ENCODE assay signal across 8 cellular contexts in genomic region chr10:17756557-17757208, GRCh38. TPM values are rescaled to one million over a fixed set of nuclear protein-coding genes. Genes with fewer than 3 reads are reported as not detected.
DNase-seq lines count a peak whose midpoint lies in the region; ATAC-seq, FAIRE-seq and TF ChIP-seq lines count a peak whose summit lies in the region.

No MANE protein-coding gene starts in this region.

- H3K4me1 ChIP-seq in right atrium auricular region, result no peaks in the 10 kb centered on the region
- peaks cover 33% of the 10 kb centered on the region for H3K4me1 ChIP-seq in body of pancreas
- no peaks in the 10 kb centered on the region for H3K4me1 ChIP-seq in kidney (ENCODE audit: control insufficient read depth in 1 of 2, insufficient read depth in 1 of 2, low read depth in 1 of 2, low read length in 2 of 2)

- peak overlapping the region in 1 of 2 donors; percentile 32 for H3K4me3 Mint-ChIP-seq in stimulated activated naive B cell treated with anti-CD40 and anti-IgM and Interleukin-4, amounts not matched to agents 10 μg/mL and 1 μg/mL and 100 μg/mL, for 72 hours
- H3K4me3 Mint-ChIP-seq in naive thymus-derived CD8-positive, alpha-beta T cell, result peak overlapping the region in 1 of 10 donors; percentile 24

- DNase-seq in right atrium auricular region (ENCODE audit: low spot score) (peak; percentile 7), cardiac septum (ENCODE audit: low spot score) (no peak), body of pancreas (peak; percentile 32 to 72 (median 46)), mucosa of gallbladder (ENCODE audit: low spot score) (no peak), kidney (no peak)
- no peak for DNase-seq in stimulated activated naive B cell treated with anti-CD40 and anti-IgM and Interleukin-4, amounts not matched to agents 10 μg/mL and 1 μg/mL and 100 μg/mL, for 72 hours
- no peak for DNase-seq in naive thymus-derived CD8-positive, alpha-beta T cell

- H3K27ac ChIP-seq in right atrium auricular region, result no peak overlapping the region
- H3K27ac ChIP-seq in body of pancreas, result peak overlapping the region in 3 of 4 donors; percentile 22 to 78 (median 77)
- H3K27ac ChIP-seq in kidney (ENCODE audit: low read depth in 2 of 2, low read length in 2 of 2), result no peak overlapping the region

- peak in 1 of 3 donors; percentile 21 for TF ChIP-seq POLR2A in body of pancreas (IDR thresholded peaks at IDR 0.05)

- H3K36me3 Mint-ChIP-seq in stimulated activated naive B cell treated with anti-CD40 and anti-IgM and Interleukin-4, amounts not matched to agents 10 μg/mL and 1 μg/mL and 100 μg/mL, for 72 hours, result peaks cover 0 to 3% of the 10 kb centered on the region in 2 donors
- H3K36me3 Mint-ChIP-seq in naive thymus-derived CD8-positive, alpha-beta T cell, result peaks cover 0 to 7% (median 0%) of the 10 kb centered on the region in 3 donors

- H3K36me3 ChIP-seq in right atrium auricular region (no peaks in the 10 kb centered on the region), body of pancreas (replicated peaks in 1 of 2; ENCODE audit: insufficient read depth in 1 of 2, low read depth in 2 of 2) (no peaks in the 10 kb centered on the region), kidney (ENCODE audit: control insufficient read depth in 1 of 2, insufficient read depth in 2 of 2, low read length in 2 of 2) (no peaks in the 10 kb centered on the region)

- H3K27me3 Mint-ChIP-seq in stimulated activated naive B cell treated with anti-CD40 and anti-IgM and Interleukin-4, amounts not matched to agents 10 μg/mL and 1 μg/mL and 100 μg/mL, for 72 hours, result no peaks in the 10 kb centered on the region
- H3K27me3 Mint-ChIP-seq in naive thymus-derived CD8-positive, alpha-beta T cell, result peaks cover 0 to 1% (median 0%) of the 10 kb centered on the region in 5 donors

- no peak for FAIRE-seq in kidney (lab: Jason Lieb, UNC)

- TF ChIP-seq CTCF in right atrium auricular region (IDR thresholded peaks at IDR 0.05) (no peak), body of pancreas (IDR thresholded peaks at IDR 0.05) (no peak), kidney (IDR thresholded peaks at IDR 0.05; ENCODE audit: borderline replicate concordance, extremely low read depth, insufficient read depth) (no peak)

- 42 to 45% methylated on average over 7 of the region's 7 CpGs for WGBS in body of pancreas, 2 donors

- H3K27me3 ChIP-seq in right atrium auricular region (no peaks in the 10 kb centered on the region), body of pancreas (no peaks in the 10 kb centered on the region)

- H3K4me1 Mint-ChIP-seq in stimulated activated naive B cell treated with anti-CD40 and anti-IgM and Interleukin-4, amounts not matched to agents 10 μg/mL and 1 μg/mL and 100 μg/mL, for 72 hours, result peaks cover 8 to 10% of the 10 kb centered on the region in 2 donors
- peaks cover 0 to 7% (median 0%) of the 10 kb centered on the region in 4 donors for H3K4me1 Mint-ChIP-seq in naive thymus-derived CD8-positive, alpha-beta T cell

- peaks cover 0 to 2% of the 10 kb centered on the region in 2 donors for H3K9me3 Mint-ChIP-seq in stimulated activated naive B cell treated with anti-CD40 and anti-IgM and Interleukin-4, amounts not matched to agents 10 μg/mL and 1 μg/mL and 100 μg/mL, for 72 hours
- no peaks in the 10 kb centered on the region for H3K9me3 Mint-ChIP-seq in naive thymus-derived CD8-positive, alpha-beta T cell

- peak overlapping the region; percentile 37 for H3K27ac Mint-ChIP-seq in stimulated activated naive B cell treated with anti-CD40 and anti-IgM and Interleukin-4, amounts not matched to agents 10 μg/mL and 1 μg/mL and 100 μg/mL, for 72 hours
- no peak overlapping the region for H3K27ac Mint-ChIP-seq in naive thymus-derived CD8-positive, alpha-beta T cell

- H3K4me3 ChIP-seq in right atrium auricular region (no peak overlapping the region), body of pancreas (no peak overlapping the region), kidney (ENCODE audit: low read length in 2 of 2) (peak overlapping the region in 1 of 2 donors; percentile 2)

- no peak overlapping the region for H3K9ac ChIP-seq in kidney (ENCODE audit: low read length in 2 of 2)

- POLR2A ChIA-PET in naive thymus-derived CD8-positive, alpha-beta T cell (lab: Charles Lee), result no interaction called here

- peak; percentile 92 for ATAC-seq in HG03139 (IDR thresholded peaks at IDR 0.05; ENCODE audit: unreplicated experiment)
- ATAC-seq in body of pancreas, result peak; percentile 96
- ATAC-seq in stimulated activated naive B cell treated with anti-CD40 and anti-IgM and Interleukin-4, amounts not matched to agents 10 μg/mL and 1 μg/mL and 100 μg/mL, for 72 hours (replicated peaks), result peak; percentile 89 to 96
- no peak for ATAC-seq in naive thymus-derived CD8-positive, alpha-beta T cell

- intact Hi-C loops in cardiac septum (cut with DNase I), result no loop called here
- intact Hi-C loops in body of pancreas (cut with DNase I), result no loop called here
- intact Hi-C loops in kidney (cut with DNase I), result no loop called here

- no peaks in the 10 kb centered on the region for H3K9me3 ChIP-seq in right atrium auricular region
- H3K9me3 ChIP-seq in body of pancreas, result no peaks in the 10 kb centered on the region
- no peaks in the 10 kb centered on the region for H3K9me3 ChIP-seq in kidney (ENCODE audit: control insufficient read depth in 1 of 2, low read length in 2 of 2)

RNA-seq across cellular contexts. Expression of gene TMEM236, which starts 4.7 kb away (rescaled TPM):
- total RNA-seq in right atrium auricular region (under 1 TPM; 0.41 to 0.90 TPM), cardiac septum (0.54 TPM), body of pancreas (under 1 TPM; 0.52 to 0.66 TPM), mucosa of gallbladder (0.46 TPM), kidney (1.9 TPM)
- 0.09 TPM for polyA plus RNA-seq in kidney (ENCODE audit: insufficient read depth, low read depth, low replicate concordance)
- under 1 TPM; 0.18 to 0.36 TPM for total RNA-seq in naive thymus-derived CD8-positive, alpha-beta T cell
- not detected for polyA plus RNA-seq in naive thymus-derived CD8-positive, alpha-beta T cell

RNA-seq across cellular contexts. Expression of gene MRC1, which starts 52.5 kb away (rescaled TPM):
- total RNA-seq in right atrium auricular region (10 to 100 TPM; 10.8 to 26.0 TPM), cardiac septum (6.3 TPM), body of pancreas (10 to 100 TPM; 10.2 to 19.5 TPM), mucosa of gallbladder (31.0 TPM), kidney (67.8 TPM)
- polyA plus RNA-seq in kidney (ENCODE audit: insufficient read depth, low read depth, low replicate concordance), result 3.4 TPM
- 1 to 10 TPM; 1.2 to 1.3 TPM for total RNA-seq in naive thymus-derived CD8-positive, alpha-beta T cell
- not detected for polyA plus RNA-seq in naive thymus-derived CD8-positive, alpha-beta T cell

Comparison
In these comparisons a context has a peak if more than half of its experiments do, and no peak if none do; other contexts are left out.
1. DNase-seq: peak in right atrium auricular region (single experiment) and body of pancreas (4 of 4); none in cardiac septum (single experiment), stimulated activated naive B cell treated with anti-CD40 and anti-IgM and Interleukin-4, amounts not matched to agents 10 μg/mL and 1 μg/mL and 100 μg/mL, for 72 hours (single experiment), mucosa of gallbladder (single experiment), kidney (single experiment) and naive thymus-derived CD8-positive, alpha-beta T cell (0 of 10).
2. H3K27ac ChIP-seq: peak in body of pancreas (3 of 4); none in right atrium auricular region (0 of 2) and kidney (0 of 2).
3. ATAC-seq: peak in HG03139 (single experiment), body of pancreas (single experiment) and stimulated activated naive B cell treated with anti-CD40 and anti-IgM and Interleukin-4, amounts not matched to agents 10 μg/mL and 1 μg/mL and 100 μg/mL, for 72 hours (2 of 2); none in naive thymus-derived CD8-positive, alpha-beta T cell (0 of 2).